In the genomic region with DNA sequence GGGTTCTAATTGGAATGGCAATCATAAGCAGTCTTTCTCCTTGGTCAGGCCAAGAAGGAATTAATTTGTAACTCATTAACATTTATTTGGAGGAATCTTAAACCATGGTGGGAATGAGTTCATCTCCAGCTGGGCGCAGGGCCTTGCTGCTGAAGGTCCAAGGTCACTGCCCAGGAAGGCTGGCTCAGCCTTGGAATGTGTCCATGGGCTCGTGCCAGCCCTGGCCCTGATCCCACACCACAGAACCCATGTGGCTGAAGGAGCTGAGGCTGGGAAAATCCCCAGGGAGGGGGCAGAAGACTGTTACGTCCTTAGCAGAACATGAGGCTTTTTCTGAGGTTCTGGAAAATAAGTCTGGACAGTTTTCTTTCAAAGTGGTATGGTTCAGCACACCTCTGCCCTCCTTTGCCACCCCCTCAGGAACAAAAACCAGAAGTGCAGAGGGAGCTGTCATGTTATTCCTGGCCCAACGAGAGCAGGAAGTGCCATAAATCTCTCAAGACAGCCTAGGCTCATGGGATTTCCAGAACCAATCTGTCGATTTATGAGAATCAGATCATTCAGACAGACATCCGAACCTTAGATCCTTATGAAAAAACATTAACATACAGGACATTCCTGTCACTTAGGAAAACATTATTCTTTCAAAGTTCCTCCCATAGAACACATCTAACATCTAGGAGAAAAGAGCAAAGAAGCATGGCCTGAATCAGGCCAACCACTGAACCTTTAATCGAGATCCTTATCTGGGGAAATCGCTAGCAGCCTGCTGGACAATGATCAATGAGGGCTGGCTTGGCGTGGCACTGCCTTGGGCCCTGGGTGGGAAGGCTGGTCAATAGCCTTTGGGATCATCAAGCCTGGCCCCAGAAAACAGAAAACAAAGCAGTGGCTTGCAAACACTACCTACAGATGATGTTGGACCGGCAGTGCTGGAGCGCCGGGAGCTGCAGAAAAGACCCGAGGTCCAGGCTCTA, we compare ENCODE assay signal across 1 cellular context.
TF ChIP-seq lines count a peak whose summit lies in the region.

No MANE protein-coding gene starts in this region.

TF ChIP-seq in liver, 16 proteins besides CTCF, POLR2A, EP300 and RAD21 (continued from another document):
- TF ChIP-seq, protein P1, sequence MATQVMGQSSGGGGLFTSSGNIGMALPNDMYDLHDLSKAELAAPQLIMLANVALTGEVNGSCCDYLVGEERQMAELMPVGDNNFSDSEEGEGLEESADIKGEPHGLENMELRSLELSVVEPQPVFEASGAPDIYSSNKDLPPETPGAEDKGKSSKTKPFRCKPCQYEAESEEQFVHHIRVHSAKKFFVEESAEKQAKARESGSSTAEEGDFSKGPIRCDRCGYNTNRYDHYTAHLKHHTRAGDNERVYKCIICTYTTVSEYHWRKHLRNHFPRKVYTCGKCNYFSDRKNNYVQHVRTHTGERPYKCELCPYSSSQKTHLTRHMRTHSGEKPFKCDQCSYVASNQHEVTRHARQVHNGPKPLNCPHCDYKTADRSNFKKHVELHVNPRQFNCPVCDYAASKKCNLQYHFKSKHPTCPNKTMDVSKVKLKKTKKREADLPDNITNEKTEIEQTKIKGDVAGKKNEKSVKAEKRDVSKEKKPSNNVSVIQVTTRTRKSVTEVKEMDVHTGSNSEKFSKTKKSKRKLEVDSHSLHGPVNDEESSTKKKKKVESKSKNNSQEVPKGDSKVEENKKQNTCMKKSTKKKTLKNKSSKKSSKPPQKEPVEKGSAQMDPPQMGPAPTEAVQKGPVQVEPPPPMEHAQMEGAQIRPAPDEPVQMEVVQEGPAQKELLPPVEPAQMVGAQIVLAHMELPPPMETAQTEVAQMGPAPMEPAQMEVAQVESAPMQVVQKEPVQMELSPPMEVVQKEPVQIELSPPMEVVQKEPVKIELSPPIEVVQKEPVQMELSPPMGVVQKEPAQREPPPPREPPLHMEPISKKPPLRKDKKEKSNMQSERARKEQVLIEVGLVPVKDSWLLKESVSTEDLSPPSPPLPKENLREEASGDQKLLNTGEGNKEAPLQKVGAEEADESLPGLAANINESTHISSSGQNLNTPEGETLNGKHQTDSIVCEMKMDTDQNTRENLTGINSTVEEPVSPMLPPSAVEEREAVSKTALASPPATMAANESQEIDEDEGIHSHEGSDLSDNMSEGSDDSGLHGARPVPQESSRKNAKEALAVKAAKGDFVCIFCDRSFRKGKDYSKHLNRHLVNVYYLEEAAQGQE (IDR thresholded peaks at IDR 0.05) = no peak
- TF ChIP-seq FOXA1 (IDR thresholded peaks at IDR 0.05) (no peak), YY1 (IDR thresholded peaks at IDR 0.05) (no peak)
